In the genomic region with DNA sequence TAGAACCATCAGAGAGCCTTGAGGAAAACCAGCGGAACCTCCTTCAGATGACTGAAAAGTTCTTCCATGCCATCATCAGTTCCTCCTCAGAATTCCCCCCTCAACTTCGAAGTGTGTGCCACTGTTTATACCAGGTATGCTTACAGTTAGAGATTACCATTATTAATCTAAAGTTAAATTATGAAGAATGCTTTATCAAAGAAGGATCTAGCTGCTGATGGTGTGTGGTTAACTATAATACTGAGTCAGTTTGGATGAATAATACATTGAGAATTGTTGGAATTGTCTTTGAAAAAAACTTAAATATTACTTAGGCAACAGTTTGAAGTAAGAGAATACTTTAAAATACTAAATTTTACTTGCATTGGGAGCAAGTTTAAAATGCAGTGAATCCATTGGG, we compare ENCODE assay signal across 17 cellular contexts. TPM values are rescaled to one million over a fixed set of nuclear protein-coding genes. Genes with fewer than 3 reads are reported as not detected.
DNase-seq lines count a peak whose midpoint lies in the region; ATAC-seq and TF ChIP-seq lines count a peak whose summit lies in the region.
"Had no signal": no experiment of that assay in that cellular context is flagged by ENCODE, and none has a peak within 500 bp of the region (broad histone marks: within the 10 kb centered on the region; RNA-seq: fewer than 3 reads in every experiment).

No MANE protein-coding gene starts in this region.

- peak overlapping the region; percentile 86 for H3K27ac Mint-ChIP-seq in chondrocyte (ENCODE audit: unreplicated experiment)
- H3K27ac Mint-ChIP-seq in naive thymus-derived CD8-positive, alpha-beta T cell, result no peak overlapping the region
- H3K27ac Mint-ChIP-seq: activated T-helper 17 cell treated with anti-CD3 and anti-CD28 coated beads, Interleukin-2, amount 50 U/mL, for 72 hours had no signal

- DNase-seq in AG20443 (ENCODE audit: low spot score) (peak; percentile 51), Panc1 (ENCODE audit: low read depth, low spot score) (no peak), chondrocyte (ENCODE audit: low spot score) (no peak), kidney tubule cell (ENCODE audit: low spot score) (peak; percentile 82), omental fat pad (ENCODE audit: low spot score) (no peak), uterus (no peak)
- no peak for DNase-seq in naive thymus-derived CD8-positive, alpha-beta T cell
- DNase-seq: activated CD4-positive, alpha-beta T cell treated with anti-CD3 and anti-CD28 coated beads, Interleukin-2, amount 50 U/mL, for 48 hours; NCI-H510A; Peyer's patch; retina; stimulated activated CD4-positive, alpha-beta T cell treated with anti-CD3 and anti-CD28 coated beads, Interleukin-4, amount 100 ng/mL, for 4 hours; stimulated activated naive CD4-positive, alpha-beta T cell had no signal

- H3K27me3 Mint-ChIP-seq in chondrocyte (ENCODE audit: low read depth), result no peaks in the 10 kb centered on the region
- no peaks in the 10 kb centered on the region for H3K27me3 Mint-ChIP-seq in naive thymus-derived CD8-positive, alpha-beta T cell
- H3K27me3 Mint-ChIP-seq: activated T-helper 17 cell treated with anti-CD3 and anti-CD28 coated beads, Interleukin-2, amount 50 U/mL, for 72 hours had no signal

- ATAC-seq in Panc1 (peak; percentile 82), omental fat pad (ENCODE audit: low FRiP score) (no peak), GM21390 (IDR thresholded peaks at IDR 0.05; ENCODE audit: unreplicated experiment) (no peak)
- no peak for ATAC-seq in naive thymus-derived CD8-positive, alpha-beta T cell
- ATAC-seq: activated T-helper 17 cell treated with anti-CD3 and anti-CD28 coated beads, Interleukin-2, amount 50 U/mL, for 72 hours had no signal

- H3K27ac ChIP-seq in Panc1 (ENCODE audit: low read length) (no peak overlapping the region), uterus (no peak overlapping the region)
- H3K27ac ChIP-seq: C4-2B, Peyer's patch had no signal

- H3K36me3 ChIP-seq in Panc1 (ENCODE audit: control insufficient read depth, insufficient read depth, low read length), result peaks cover 19% of the 10 kb centered on the region; the same call in 1 of the 2 replicates
- no peaks in the 10 kb centered on the region for H3K36me3 ChIP-seq in uterus

- no peak for TF ChIP-seq CTCF in Panc1 (IDR thresholded peaks at IDR 0.05)
- TF ChIP-seq CTCF in chondrocyte (IDR thresholded peaks at IDR 0.05), result no peak
- TF ChIP-seq CTCF in omental fat pad (IDR thresholded peaks at IDR 0.05), result no peak
- TF ChIP-seq CTCF in uterus (IDR thresholded peaks at IDR 0.05), result no peak

- no peak overlapping the region for H3K4me3 Mint-ChIP-seq in chondrocyte (ENCODE audit: unreplicated experiment)
- no peak overlapping the region for H3K4me3 Mint-ChIP-seq in naive thymus-derived CD8-positive, alpha-beta T cell
- H3K4me3 Mint-ChIP-seq: activated T-helper 17 cell treated with anti-CD3 and anti-CD28 coated beads, Interleukin-2, amount 50 U/mL, for 72 hours had no signal

- H3K27me3 ChIP-seq in Panc1 (ENCODE audit: control insufficient read depth, insufficient read depth, low read length) (no peaks in the 10 kb centered on the region), uterus (no peaks in the 10 kb centered on the region)
- H3K27me3 ChIP-seq: Peyer's patch had no signal

- H3K4me1 ChIP-seq in Panc1 (ENCODE audit: control insufficient read depth, insufficient read depth, low read length) (no peaks in the 10 kb centered on the region), uterus (peaks cover 0 to 5% of the 10 kb centered on the region in 2 donors)

- CTCF ChIA-PET in Panc1 (lab: Charles Lee), result no interaction called here

- no peak for TF ChIP-seq POLR2A in uterus (IDR thresholded peaks at IDR 0.05)

- H3K4me3 ChIP-seq in Panc1 (ENCODE audit: low read depth in 2 of 2, low read length in 2 of 2) (no peak overlapping the region), uterus (no peak overlapping the region)
- H3K4me3 ChIP-seq: HAP-1, Peyer's patch had no signal

- in situ Hi-C loops in Panc1 (cut with HindIII; ENCODE audit: low pct_unique_long_range_greater_than_20kb, low sequenced_read_pairs), result no loop called here

- no TSS peak for BruUV-seq in Panc1 (replicated peaks; lab: Mats Ljungman, UMichigan)

- H3K36me3 Mint-ChIP-seq in chondrocyte (ENCODE audit: low read depth), result peaks cover 2% of the 10 kb centered on the region
- H3K36me3 Mint-ChIP-seq in naive thymus-derived CD8-positive, alpha-beta T cell, result peaks cover 0 to 9% (median 0%) of the 10 kb centered on the region in 3 donors

- H3K9me3 ChIP-seq in Panc1 (ENCODE audit: control insufficient read depth, insufficient read depth, low read depth, low read length) (no peaks in the 10 kb centered on the region), uterus (no peaks in the 10 kb centered on the region)
- H3K9me3 ChIP-seq: HAP-1, Peyer's patch had no signal

- H3K4me1 Mint-ChIP-seq in chondrocyte (ENCODE audit: low read depth), result peaks cover 33% of the 10 kb centered on the region
- peaks cover 0 to 9% (median 0%) of the 10 kb centered on the region in 4 donors for H3K4me1 Mint-ChIP-seq in naive thymus-derived CD8-positive, alpha-beta T cell
- H3K4me1 Mint-ChIP-seq: activated T-helper 17 cell treated with anti-CD3 and anti-CD28 coated beads, Interleukin-2, amount 50 U/mL, for 72 hours had no signal

- POLR2A ChIA-PET in Panc1 (lab: Charles Lee), result no interaction called here
- POLR2A ChIA-PET in naive thymus-derived CD8-positive, alpha-beta T cell (lab: Charles Lee), result no interaction called here

- no peaks in the 10 kb centered on the region for H3K9me3 Mint-ChIP-seq in chondrocyte (ENCODE audit: low read depth)
- H3K9me3 Mint-ChIP-seq in naive thymus-derived CD8-positive, alpha-beta T cell, result no peaks in the 10 kb centered on the region
- H3K9me3 Mint-ChIP-seq: activated T-helper 17 cell treated with anti-CD3 and anti-CD28 coated beads, Interleukin-2, amount 50 U/mL, for 72 hours had no signal

- intact Hi-C loops in Panc1 (cut with micrococcal nuclease; ENCODE audit: unreplicated experiment), result no loop called here
- intact Hi-C loops in uterus (cut with DNase I; ENCODE audit: low total_unique reads), result no loop called here

RNA-seq across cellular contexts. Expression of gene OMG, which starts 48.1 kb away (rescaled TPM):
- total RNA-seq in Panc1 (2021; ENCODE audit: unreplicated experiment), result not detected
- polyA plus RNA-seq in Panc1 (2012; ENCODE audit: insufficient read length), result not detected
- not detected in 3 replicates for total RNA-seq in chondrocyte
- under 1 TPM in 2 of 4 donors, not detected in 2; 0.84 TPM for total RNA-seq in omental fat pad
- 1 to 10 TPM in 1 of 4 donors, under 1 TPM in 1, not detected in 2; 0.51 to 1.0 TPM for total RNA-seq in uterus
- 1 to 10 TPM in 1 of 2 experiments, under 1 TPM in 1; 0.70 to 1.3 TPM for total RNA-seq in naive thymus-derived CD8-positive, alpha-beta T cell
- polyA plus RNA-seq in naive thymus-derived CD8-positive, alpha-beta T cell, result not detected
- total RNA-seq: Peyer's patch had no signal

Comparison
In these comparisons a context has a peak if more than half of its experiments do, and no peak if none do; other contexts are left out.
1. DNase-seq: peak in AG20443 (single experiment) and kidney tubule cell (single experiment); none in Panc1 (single experiment), chondrocyte (single experiment), omental fat pad (single experiment), uterus (0 of 2) and naive thymus-derived CD8-positive, alpha-beta T cell (0 of 10).